In the genomic region with DNA sequence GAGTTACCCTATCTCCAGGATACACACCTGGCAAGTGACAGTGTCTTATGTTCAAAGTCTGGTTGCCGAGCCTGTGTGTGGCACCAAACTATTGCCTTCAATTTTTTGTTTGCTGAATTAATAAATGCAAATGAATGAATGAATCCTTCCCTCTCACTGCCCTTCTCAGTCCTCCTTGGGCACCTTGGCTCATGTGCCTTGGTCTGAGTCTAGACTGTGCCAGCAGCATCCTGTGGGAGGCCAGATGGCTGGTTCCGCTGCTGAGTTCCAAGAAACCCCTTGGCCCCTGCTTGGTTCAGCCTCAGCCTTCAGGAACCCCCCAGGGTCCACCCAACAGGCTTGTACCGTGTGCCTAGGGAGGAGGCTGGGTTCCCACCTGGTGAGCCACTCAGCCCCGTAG, we compare ENCODE assay signal across 11 cellular contexts. TPM values are rescaled to one million over a fixed set of nuclear protein-coding genes. Genes with fewer than 3 reads are reported as not detected.
DNase-seq lines count a peak whose midpoint lies in the region; ATAC-seq and TF ChIP-seq lines count a peak whose summit lies in the region.
"Had no signal": no experiment of that assay in that cellular context is flagged by ENCODE, and none has a peak within 500 bp of the region (broad histone marks: within the 10 kb centered on the region; RNA-seq: fewer than 3 reads in every experiment).

No MANE protein-coding gene starts in this region.

- H3K9me3 Mint-ChIP-seq in naive B cell (no peaks in the 10 kb centered on the region), type B pancreatic cell (no peaks in the 10 kb centered on the region)

- H3K4me3 ChIP-seq in heart right ventricle: peak overlapping the region in 3 of 10 donors; percentile 65 to 83 (median 71)

- no peaks in the 10 kb centered on the region for H3K36me3 ChIP-seq in heart right ventricle

- H3K27me3 Mint-ChIP-seq in naive B cell: no peaks in the 10 kb centered on the region
- H3K27me3 Mint-ChIP-seq in type B pancreatic cell: no peaks in the 10 kb centered on the region

- 94% methylated on average over 4 of the region's 4 CpGs for WGBS in heart right ventricle, 2 donors

- H3K36me3 Mint-ChIP-seq in naive B cell (no peaks in the 10 kb centered on the region), type B pancreatic cell (no peaks in the 10 kb centered on the region)

- no peak for ATAC-seq in heart right ventricle
- no peak for ATAC-seq in Right ventricle myocardium inferior
- no peak for ATAC-seq in naive B cell (ENCODE audit: low read depth in 2 of 2)

- peaks cover 19 to 77% (median 68%) of the 10 kb centered on the region in 9 donors for H3K4me1 ChIP-seq in heart right ventricle

- H3K27ac ChIP-seq in heart right ventricle (peak overlapping the region in 9 of 10 donors; percentile 95 to 100 (median 100)), angular gyrus (ENCODE audit: low read depth, low read length) (peak overlapping the region; percentile 40)

- H3K4me1 Mint-ChIP-seq in naive B cell: peaks cover 28 to 58% (median 57%) of the 10 kb centered on the region in 3 donors
- peaks cover 14% of the 10 kb centered on the region for H3K4me1 Mint-ChIP-seq in type B pancreatic cell (ENCODE audit: unreplicated experiment)

- no peak for DNase-seq in heart right ventricle
- no peak for DNase-seq in Right ventricle myocardium inferior (ENCODE audit: missing footprints)
- no peak for DNase-seq in naive B cell
- no peak for DNase-seq in type B pancreatic cell (ENCODE audit: extremely low spot score, unreplicated experiment)
- DNase-seq in SIG-M5 treated with dmso at 0.1 percent for 504 hours (lab: John Stamatoyannopoulos, UW; ENCODE audit: unreplicated experiment): no peak
- no peak for DNase-seq in SHP77 (lab: John Stamatoyannopoulos, UW)
- no peak for DNase-seq in stimulated activated CD4-positive, alpha-beta T cell treated with anti-CD3 and anti-CD28 coated beads, Interleukin-12 subunit alpha, Interleukin-12 subunit beta, amount 100 ng/mL, for 4 hours
- DNase-seq: activated CD8-positive, alpha-beta memory T cell treated with anti-CD3 and anti-CD28 coated beads for 24 hours; NCI-H1436 treated with DMSO at 0.1 percent for 48 hours; retina had no signal

- H3K4me3 Mint-ChIP-seq in naive B cell (peak overlapping the region in 7 of 8 donors; percentile 43 to 97 (median 95)), type B pancreatic cell (peak overlapping the region; percentile 60)

- H3K27me3 ChIP-seq in heart right ventricle: no peaks in the 10 kb centered on the region

- peak overlapping the region in 5 of 6 donors; percentile 11 to 99 (median 99) for H3K27ac Mint-ChIP-seq in naive B cell
- peak overlapping the region; percentile 97 for H3K27ac Mint-ChIP-seq in type B pancreatic cell

- TF ChIP-seq CTCF in heart right ventricle (IDR thresholded peaks at IDR 0.05) (no peak), type B pancreatic cell (conservative IDR thresholded peaks at IDR 0.05) (no peak)

- no peaks in the 10 kb centered on the region for H3K9me3 ChIP-seq in heart right ventricle

- intact Hi-C loops in heart right ventricle (cut with DNase I): no loop called here
- intact Hi-C loops in Right ventricle myocardium inferior (cut with DNase I): no loop called here

RNA-seq across cellular contexts. Expression of a gene that starts 31.0 kb away (rescaled TPM):
- total RNA-seq in heart right ventricle (10 to 100 TPM; 26.4 to 84.9 (median 47.9) TPM), Right ventricle myocardium inferior (68.0 TPM), type B pancreatic cell (ENCODE audit: low replicate concordance) (47.4 and 54.5 TPM in 2 replicates)
- polyA plus RNA-seq in heart right ventricle (10 to 100 TPM; 29.2 to 33.8 TPM), naive B cell (ENCODE audit: low read depth in 6 of 6) (10 to 100 TPM; 14.0 to 24.0 (median 22.2) TPM)

RNA-seq across cellular contexts. Expression of a gene that starts 33.8 kb away (rescaled TPM):
- total RNA-seq in heart right ventricle (10 to 100 TPM in 9 of 10 donors, 1 to 10 TPM in 1; 8.6 to 29.1 (median 18.4) TPM), Right ventricle myocardium inferior (23.5 TPM), type B pancreatic cell (ENCODE audit: low replicate concordance) (10.5 TPM in 2 replicates)
- polyA plus RNA-seq in heart right ventricle (10 to 100 TPM in 1 of 2 donors, 1 to 10 TPM in 1; 5.5 to 10.6 TPM), naive B cell (ENCODE audit: low read depth in 6 of 6) (1 to 10 TPM in 5 of 6 donors, under 1 TPM in 1; 0.97 to 2.9 (median 2.6) TPM)

RNA-seq across cellular contexts. Expression of a gene that starts 52.9 kb away (rescaled TPM):
- total RNA-seq in heart right ventricle (10 to 100 TPM; 13.3 to 27.2 (median 20.2) TPM), Right ventricle myocardium inferior (25.5 TPM), type B pancreatic cell (ENCODE audit: low replicate concordance) (38.2 and 54.8 TPM in 2 replicates)
- polyA plus RNA-seq in heart right ventricle (10 to 100 TPM; 36.3 to 41.3 TPM), naive B cell (ENCODE audit: low read depth in 6 of 6) (10 to 100 TPM; 20.5 to 34.2 (median 26.7) TPM)

RNA-seq across cellular contexts. Expression of a gene that starts 53.4 kb away (rescaled TPM):
- 1,000 to 10,000 TPM in 1 of 10 donors, 100 to 1,000 TPM in 9; 587 to 1,020 (median 900) TPM for total RNA-seq in heart right ventricle
- 100 to 1,000 TPM; 180 to 375 TPM for polyA plus RNA-seq in heart right ventricle
- 810 TPM for total RNA-seq in Right ventricle myocardium inferior
- polyA plus RNA-seq in naive B cell (ENCODE audit: low read depth in 6 of 6): 100 to 1,000 TPM in 3 of 6 donors, 10 to 100 TPM in 3; 88.9 to 124 (median 106) TPM
- 107 and 142 TPM in 2 replicates for total RNA-seq in type B pancreatic cell (ENCODE audit: low replicate concordance)
